1 cellular context compared by ENCODE assay signal in genomic region chr15:77607111-77607893, GRCh38.
A peak's percentile ranks its signal among the peaks of the same experiment; 100 is the strongest.
TF ChIP-seq lines count a peak whose summit lies in the region.

No MANE protein-coding gene starts in this region.

TF ChIP-seq in HEK293, 187 proteins besides CTCF, POLR2A, EP300 and RAD21 (continued from another document):
- TF ChIP-seq ZNF580 (tag by site-specific recombination; IDR thresholded peaks at IDR 0.05) = no peak
- peak; percentile 66; the same call in 1 of the 2 replicates for TF ChIP-seq ZIC2 (tag by site-specific recombination; IDR thresholded peaks at IDR 0.05)
- no peak for TF ChIP-seq ELK4 (IDR thresholded peaks at IDR 0.05; ENCODE audit: borderline replicate concordance, low read depth, low read length)
- no peak for TF ChIP-seq ZNF140 (tag by site-specific recombination; IDR thresholded peaks at IDR 0.05)
- no peak for TF ChIP-seq ZNF19 (tag by site-specific recombination; IDR thresholded peaks at IDR 0.05; ENCODE audit: low read depth)
- TF ChIP-seq GLIS2 (tag by site-specific recombination; IDR thresholded peaks at IDR 0.05) = peak; percentile 35; the same call in 1 of the 2 replicates
- TF ChIP-seq ZFP69B (tag by site-specific recombination; IDR thresholded peaks at IDR 0.05) = peak; percentile 47; the same call in 1 of the 2 replicates
- TF ChIP-seq ZNF335 (tag by site-specific recombination; conservative IDR thresholded peaks at IDR 0.05) = peak; percentile 47
- no peak for TF ChIP-seq ZNF776 (tag by site-specific recombination; IDR thresholded peaks at IDR 0.05; ENCODE audit: borderline replicate concordance)
- no peak for TF ChIP-seq ZNF792 (tag by site-specific recombination; IDR thresholded peaks at IDR 0.05)
- TF ChIP-seq IKZF3 (tag by site-specific recombination; IDR thresholded peaks at IDR 0.05) = 0 out of 2 replicates have a peak, but pooled peaks have one; percentile 10
- TF ChIP-seq ZBTB6 (tag by site-specific recombination; IDR thresholded peaks at IDR 0.05) = no peak
- TF ChIP-seq ZFP41 (tag by site-specific recombination; IDR thresholded peaks at IDR 0.05; ENCODE audit: borderline replicate concordance) = no peak
- no peak for TF ChIP-seq ZNF544 (tag by site-specific recombination; IDR thresholded peaks at IDR 0.05)
- TF ChIP-seq BCL11A (tag by site-specific recombination; IDR thresholded peaks at IDR 0.05; ENCODE audit: low read depth) = no peak
- peak; percentile 27; the same call in 1 of the 2 replicates for TF ChIP-seq ZBTB20 (tag by site-specific recombination; IDR thresholded peaks at IDR 0.05)
- peak; percentile 19; the same call in 1 of the 2 replicates for TF ChIP-seq SP3 (tag by site-specific recombination; IDR thresholded peaks at IDR 0.05)
- TF ChIP-seq ZBTB48 (tag by site-specific recombination; IDR thresholded peaks at IDR 0.05) = peak; percentile 98
- TF ChIP-seq ZNF473 (tag by site-specific recombination; IDR thresholded peaks at IDR 0.05) = no peak
- no peak for TF ChIP-seq ZSCAN16 (tag by site-specific recombination; IDR thresholded peaks at IDR 0.05)
- TF ChIP-seq ZNF133 (tag by site-specific recombination; IDR thresholded peaks at IDR 0.05) = no peak
- TF ChIP-seq EGR2 (tag by site-specific recombination; IDR thresholded peaks at IDR 0.05; ENCODE audit: low read depth) = peak; percentile 94
- peak; percentile 58; the same call in 1 of the 2 replicates for TF ChIP-seq ZNF677 (tag by site-specific recombination; IDR thresholded peaks at IDR 0.05)
- no peak for TF ChIP-seq ZEB2 (tag by site-specific recombination; IDR thresholded peaks at IDR 0.05)
- 0 out of 2 replicates have a peak, but pooled peaks have one; percentile 43 for TF ChIP-seq ZNF341 (tag by site-specific recombination; IDR thresholded peaks at IDR 0.05; ENCODE audit: low read depth)
- no peak for TF ChIP-seq ZNF548 (tag by site-specific recombination; IDR thresholded peaks at IDR 0.05)
- no peak for TF ChIP-seq ZNF571 (tag by site-specific recombination; IDR thresholded peaks at IDR 0.05)
- TF ChIP-seq ZBTB49 (tag by site-specific recombination; IDR thresholded peaks at IDR 0.05; ENCODE audit: low read depth) = no peak
- peak; percentile 65 for TF ChIP-seq ZBTB17 (tag by site-specific recombination; IDR thresholded peaks at IDR 0.05)
